ENCODE assay signal across 9 cellular contexts in the genomic region with DNA sequence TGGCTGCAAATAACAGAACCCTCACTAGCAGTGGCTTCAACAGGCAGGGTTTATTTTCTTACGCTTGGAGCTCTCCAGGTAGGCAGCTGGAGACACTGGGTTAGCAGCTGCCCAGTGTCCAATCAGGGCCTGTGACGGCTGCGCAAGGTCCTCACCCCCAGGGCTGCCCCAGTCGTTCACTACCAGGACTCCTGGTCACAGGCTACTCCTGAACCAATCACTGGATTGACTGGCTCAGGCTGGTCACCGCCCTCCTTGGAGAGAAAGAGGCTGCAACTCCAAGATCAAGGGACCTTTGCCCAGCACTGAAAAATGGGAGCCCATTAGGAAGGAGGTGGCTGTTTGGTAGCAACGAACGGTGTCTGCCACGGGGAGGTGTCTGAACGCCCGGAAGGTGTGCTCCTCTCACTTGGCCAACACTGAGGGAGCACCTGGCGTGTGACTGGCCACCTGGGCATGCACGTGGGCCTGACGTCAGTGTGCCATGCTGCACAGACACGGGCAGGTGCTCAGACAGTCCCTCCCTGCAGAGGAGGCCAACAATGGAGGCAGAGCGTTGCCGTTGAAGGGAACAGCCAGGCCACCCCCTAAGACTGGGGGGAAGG. TPM values are rescaled to one million over a fixed set of nuclear protein-coding genes. Genes with fewer than 3 reads are reported as not detected.
A peak's percentile ranks its signal among the peaks of the same experiment; 100 is the strongest.
DNase-seq lines count a peak whose midpoint lies in the region; ATAC-seq, FAIRE-seq and TF ChIP-seq lines count a peak whose summit lies in the region.
"Had no signal": no experiment of that assay in that cellular context is flagged by ENCODE, and none has a peak within 500 bp of the region (broad histone marks: within the 10 kb centered on the region; RNA-seq: fewer than 3 reads in every experiment).

No MANE protein-coding gene starts in this region.

- H3K4me1 ChIP-seq in KMS-11 (ENCODE audit: low read depth, poor library complexity, severe bottlenecking) (peaks cover 13% of the 10 kb centered on the region), HepG2 (ENCODE audit: insufficient read depth, low read length) (peaks cover 70% of the 10 kb centered on the region)

- CTCF ChIA-PET in CD4-positive, alpha-beta T cell (lab: Charles Lee), result interaction anchor here (3.8 kb wide), 1 partner anchor 97 kb away, joined by 35 read pairs; a partner anchor contains a TSS
- CTCF ChIA-PET in HepG2 (lab: Yijun Ruan, JAX; ENCODE audit: low intra/inter-chr PET ratio, low total read pairs), result interaction anchor here (0.6 to 2.2 kb wide), 6 partner anchors 17 to 77 kb away, joined by 3 to 12 read pairs (median 4); a partner anchor contains a TSS

- 27% methylated on average over 11 of the region's 16 CpGs for WGBS in HepG2 (ENCODE audit: low lambda C conversion rate)

- POLR2A ChIA-PET in CD4-positive, alpha-beta T cell (lab: Charles Lee), result interaction anchor here (1.6 to 3.4 kb wide), 12 partner anchors 41 to 432 kb away, joined by 4 to 152 read pairs (median 23); a partner anchor contains a TSS
- POLR2A ChIA-PET in HepG2 (lab: Yijun Ruan, JAX), result interaction anchor here (1.0 to 2.4 kb wide), 6 partner anchors 10 to 115 kb away, joined by 3 to 14 read pairs (median 5); a partner anchor contains a TSS

- no peaks in the 10 kb centered on the region for H3K9me3 Mint-ChIP-seq in CD4-positive, alpha-beta T cell
- H3K9me3 Mint-ChIP-seq: HFFc6 had no signal

- H3K27ac Mint-ChIP-seq in CD4-positive, alpha-beta T cell, result peak overlapping the region; percentile 98
- H3K27ac Mint-ChIP-seq: HFFc6 had no signal

- H3K4me2 ChIP-seq in KMS-11 (peak overlapping the region; percentile 87; the same call in 1 of the 2 replicates), HepG2 (ENCODE audit: low read depth, low read length) (peak overlapping the region; percentile 97)

- in situ Hi-C loops in HepG2 (cut with HindIII; ENCODE audit: extremely low pct_ligation_motif_present, low pct_unique_long_range_greater_than_20kb), result no loop called here

- intact Hi-C loops in CD4-positive, alpha-beta T cell (cut with DNase I, micrococcal nuclease), result loop anchor here in 1 of 2 experiments (5.0 kb wide), 5 partner anchors 69 to 476 kb away; a partner anchor contains a TSS
- intact Hi-C loops in HepG2 (cut with micrococcal nuclease; ENCODE audit: unreplicated experiment), result loop anchor here (1.0 kb wide), 1 partner anchor 41 kb away; a partner anchor contains a TSS

- peak; percentile 55 for TF ChIP-seq RAD21 in HepG2 (CRISPR knock-in tag; IDR thresholded peaks at IDR 0.05)

- peak overlapping the region; percentile 85 for H3K27ac ChIP-seq in CD4-positive, alpha-beta T cell (ENCODE audit: low read depth, low read length)
- H3K27ac ChIP-seq in KMS-11 (no peak overlapping the region), HepG2 (ENCODE audit: extremely low read length, insufficient read depth, low read length) (peak overlapping the region; percentile 50)

- no peaks in the 10 kb centered on the region for H3K27me3 ChIP-seq in CD4-positive, alpha-beta T cell (ENCODE audit: control insufficient read depth, insufficient read depth, low read length)
- no peaks in the 10 kb centered on the region for H3K27me3 ChIP-seq in KMS-11 (ENCODE audit: insufficient read depth, low read depth)
- no peaks in the 10 kb centered on the region; a peak in 1 of 5 replicates for H3K27me3 ChIP-seq in HepG2 (ENCODE audit: control insufficient read depth in 1 of 2, insufficient read depth in 2 of 2, low read length in 2 of 2)

- no TSS peak for BruUV-seq in HepG2 (replicated peaks; lab: Mats Ljungman, UMichigan)

- H3K79me2 ChIP-seq in KMS-11 (ENCODE audit: insufficient read depth, low read depth), result no peaks in the 10 kb centered on the region
- H3K79me2 ChIP-seq in HepG2 (ENCODE audit: insufficient read depth, low read length), result no peaks in the 10 kb centered on the region

- no peaks in the 10 kb centered on the region for H3K27me3 Mint-ChIP-seq in CD4-positive, alpha-beta T cell

- no peak for ATAC-seq in CD4-positive, alpha-beta T cell (ENCODE audit: poor library complexity)
- ATAC-seq in HepG2, result peak; percentile 79
- no peak for ATAC-seq in GM21576 (IDR thresholded peaks at IDR 0.05; ENCODE audit: unreplicated experiment)
- no peak for ATAC-seq in HG03196 (IDR thresholded peaks at IDR 0.05; ENCODE audit: unreplicated experiment)

- TF ChIP-seq EP300 in HepG2 (IDR thresholded peaks at IDR 0.05; ENCODE audit: low read depth in 2 of 2, low read length in 2 of 2) (no peak), HepG2 (CRISPR knock-in tag; IDR thresholded peaks at IDR 0.05; ENCODE audit: borderline replicate concordance) (no peak)

- H3K4me1 Mint-ChIP-seq in CD4-positive, alpha-beta T cell (ENCODE audit: low read depth), result peaks cover 35% of the 10 kb centered on the region

- peak; percentile 74 for FAIRE-seq in HepG2 (lab: Jason Lieb, UNC)

- H3K9me3 ChIP-seq in CD4-positive, alpha-beta T cell (ENCODE audit: control insufficient read depth, low read length), result no peaks in the 10 kb centered on the region
- no peaks in the 10 kb centered on the region for H3K9me3 ChIP-seq in HepG2 (ENCODE audit: low read length)

- no peak overlapping the region for H3K9ac ChIP-seq in KMS-11
- H3K9ac ChIP-seq in HepG2 (ENCODE audit: insufficient read depth, low read depth, low read length), result peak overlapping the region; percentile 39

- H4K20me1 ChIP-seq in KMS-11 (ENCODE audit: insufficient read depth) (no peaks in the 10 kb centered on the region), HepG2 (ENCODE audit: insufficient read depth, low read length) (no peaks in the 10 kb centered on the region)

- no peak; a peak in 1 of 4 replicates for TF ChIP-seq POLR2A in HepG2 (IDR thresholded peaks at IDR 0.05; ENCODE audit: insufficient read depth in 1 of 2, low read depth in 2 of 2, low read length in 2 of 2)
- TF ChIP-seq POLR2A in erythroblast (IDR thresholded peaks at IDR 0.05; ENCODE audit: low read length), result no peak

- H3K36me3 ChIP-seq in KMS-11 (ENCODE audit: insufficient read depth) (no peaks in the 10 kb centered on the region), HepG2 (replicated peaks in 1 of 2; ENCODE audit: control insufficient read depth in 1 of 2, insufficient read depth in 2 of 2, low read length in 2 of 2) (no peaks in the 10 kb centered on the region)

- H2AFZ ChIP-seq in KMS-11 (ENCODE audit: low read depth) (no peak overlapping the region), HepG2 (ENCODE audit: low read length) (peak overlapping the region; percentile 7)

- peaks cover 27% of the 10 kb centered on the region for H3K36me3 Mint-ChIP-seq in CD4-positive, alpha-beta T cell (ENCODE audit: low read depth)

- DNase-seq in CD4-positive, alpha-beta T cell, result no peak
- DNase-seq in SHP77 treated with DMSO at 0.1 percent for 48 hours (lab: John Stamatoyannopoulos, UW) (peak; percentile 91), HepG2 (ENCODE audit: low spot score) (peak; percentile 68), erythroblast (lab: John Stamatoyannopoulos, UW) (no peak), SIG-M5 (lab: John Stamatoyannopoulos, UW) (no peak)
- DNase-seq: HFFc6 had no signal

- H3K4me3 Mint-ChIP-seq in CD4-positive, alpha-beta T cell, result peak overlapping the region; percentile 90
- H3K4me3 Mint-ChIP-seq: HFFc6 had no signal

- no peak overlapping the region for H3K4me3 ChIP-seq in KMS-11 (IDR thresholded peaks at IDR 0.05; ENCODE audit: insufficient read depth, low read depth, low read length)
- H3K4me3 ChIP-seq in HepG2 (replicated peaks in 1 of 3; ENCODE audit: insufficient read depth in 1 of 3, low read depth in 2 of 3, low read length in 3 of 3), result peak overlapping the region in 2 of 3 experiments; percentile 13 to 61; a peak in 4 of 6 replicates

- TF ChIP-seq CTCF in CD4-positive, alpha-beta T cell (IDR thresholded peaks at IDR 0.05), result no peak
- TF ChIP-seq CTCF in KMS-11 (conservative IDR thresholded peaks at IDR 0.05; ENCODE audit: low read depth, low read length), result no peak
- TF ChIP-seq CTCF in HepG2 (CRISPR knock-in tag; IDR thresholded peaks at IDR 0.05), result peak; percentile 63

RNA-seq across cellular contexts. Expression of a gene that starts 5.1 kb away (rescaled TPM):
- total RNA-seq in CD4-positive, alpha-beta T cell, result 10 to 100 TPM; 52.3 to 54.4 TPM
- total RNA-seq in HepG2 (2016; rRNA removed; fragmentation: Illumina TruSeq; extraction: Trizol), result 3.8 and 9.0 TPM in 2 replicates
- total RNA-seq in HepG2 (2016; cell fraction: cytosol; rRNA removed; fragmentation: Illumina TruSeq; extraction: Trizol; ENCODE audit: low read depth), result 1.6 and 2.0 TPM in 2 replicates
- total RNA-seq in HepG2 (2016; cell fraction: insoluble cytoplasmic fraction; rRNA removed; fragmentation: Illumina TruSeq; extraction: Trizol), result 3.7 and 9.9 TPM in 2 replicates
- total RNA-seq in HepG2 (2016; cell fraction: membrane; rRNA removed; fragmentation: Illumina TruSeq; extraction: Trizol), result 2.6 and 3.5 TPM in 2 replicates
- total RNA-seq in HepG2 (2016; cell fraction: nucleus; rRNA removed; fragmentation: Illumina TruSeq; extraction: Trizol), result 11.3 and 13.3 TPM in 2 replicates
- 11.5 and 19.0 TPM in 2 replicates for polyA plus RNA-seq in HepG2 (2011; rRNA removed)
- polyA plus RNA-seq in HepG2 (2011; cell fraction: cytosol; rRNA removed), result 5.2 and 7.9 TPM in 2 replicates
- 58.3 and 62.0 TPM in 2 replicates for polyA plus RNA-seq in HepG2 (2011; cell fraction: nucleus; rRNA removed)
- 11.0 and 15.5 TPM in 2 replicates for polyA plus RNA-seq in HepG2 (2012)
- polyA plus RNA-seq in HepG2 (2016; cell fraction: cytosol; fragmentation: Illumina TruSeq; extraction: Trizol; ENCODE audit: low read depth), result 2.4 and 2.9 TPM in 2 replicates
- 4.2 and 5.5 TPM in 2 replicates for polyA plus RNA-seq in HepG2 (2016; cell fraction: insoluble cytoplasmic fraction; fragmentation: Illumina TruSeq; extraction: Trizol; ENCODE audit: low read depth)
- polyA plus RNA-seq in HepG2 (2016; cell fraction: membrane; fragmentation: Illumina TruSeq; extraction: Trizol; ENCODE audit: low read depth), result 3.1 and 3.4 TPM in 2 replicates
- polyA plus RNA-seq in HepG2 (2016; cell fraction: nucleus; fragmentation: Illumina TruSeq; extraction: Trizol; ENCODE audit: insufficient read depth, low read depth), result 25.4 and 29.9 TPM in 2 replicates
- polyA minus RNA-seq in HepG2 (2011; rRNA and poly(A)+ RNA removed; ENCODE audit: low replicate concordance), result 2.0 and 19.4 TPM in 2 replicates
- 6.5 and 8.6 TPM in 2 replicates for polyA minus RNA-seq in HepG2 (2011; cell fraction: cytosol; rRNA and poly(A)+ RNA removed)
- polyA minus RNA-seq in HepG2 (2011; cell fraction: nucleus; rRNA and poly(A)+ RNA removed), result 7.1 and 7.6 TPM in 2 replicates

RNA-seq across cellular contexts. Expression of a gene that starts 22.2 kb away (rescaled TPM):
- total RNA-seq in CD4-positive, alpha-beta T cell, result under 1 TPM; 0.31 to 0.52 TPM
- total RNA-seq in HepG2 (2016; rRNA removed; fragmentation: Illumina TruSeq; extraction: Trizol), result 2.1 and 2.6 TPM in 2 replicates
- total RNA-seq in HepG2 (2016; cell fraction: cytosol; rRNA removed; fragmentation: Illumina TruSeq; extraction: Trizol; ENCODE audit: low read depth), result 0.10 and 0.18 TPM in 2 replicates
- total RNA-seq in HepG2 (2016; cell fraction: insoluble cytoplasmic fraction; rRNA removed; fragmentation: Illumina TruSeq; extraction: Trizol), result 1.6 and 2.3 TPM in 2 replicates
- 0.65 and 0.77 TPM in 2 replicates for total RNA-seq in HepG2 (2016; cell fraction: membrane; rRNA removed; fragmentation: Illumina TruSeq; extraction: Trizol)
- 1.8 and 2.3 TPM in 2 replicates for total RNA-seq in HepG2 (2016; cell fraction: nucleus; rRNA removed; fragmentation: Illumina TruSeq; extraction: Trizol)
- polyA plus RNA-seq in HepG2 (2011; rRNA removed), result 1.3 and 2.2 TPM in 2 replicates
- polyA plus RNA-seq in HepG2 (2011; cell fraction: cytosol; rRNA removed), result 1.2 TPM in 2 replicates
- polyA plus RNA-seq in HepG2 (2011; cell fraction: nucleus; rRNA removed), result 4.1 and 4.5 TPM in 2 replicates
- polyA plus RNA-seq in HepG2 (2012), result 0.87 and 1.2 TPM in 2 replicates
- 0.20 TPM in 2 replicates for polyA plus RNA-seq in HepG2 (2016; cell fraction: cytosol; fragmentation: Illumina TruSeq; extraction: Trizol; ENCODE audit: low read depth)
- polyA plus RNA-seq in HepG2 (2016; cell fraction: insoluble cytoplasmic fraction; fragmentation: Illumina TruSeq; extraction: Trizol; ENCODE audit: low read depth), result 1.7 and 2.3 TPM in 2 replicates
- 0.47 and 0.71 TPM in 2 replicates for polyA plus RNA-seq in HepG2 (2016; cell fraction: membrane; fragmentation: Illumina TruSeq; extraction: Trizol; ENCODE audit: low read depth)
- 3.0 and 3.2 TPM in 2 replicates for polyA plus RNA-seq in HepG2 (2016; cell fraction: nucleus; fragmentation: Illumina TruSeq; extraction: Trizol; ENCODE audit: insufficient read depth, low read depth)
- 3.4 TPM in 1 of 2 replicates, not detected in the other for polyA minus RNA-seq in HepG2 (2011; rRNA and poly(A)+ RNA removed; ENCODE audit: low replicate concordance)
- 1.5 and 2.2 TPM in 2 replicates for polyA minus RNA-seq in HepG2 (2011; cell fraction: cytosol; rRNA and poly(A)+ RNA removed)
- 1.4 and 1.5 TPM in 2 replicates for polyA minus RNA-seq in HepG2 (2011; cell fraction: nucleus; rRNA and poly(A)+ RNA removed)

RNA-seq across cellular contexts. Expression of a gene that starts 40.2 kb away (rescaled TPM):
- 100 to 1,000 TPM; 152 to 156 TPM for total RNA-seq in CD4-positive, alpha-beta T cell
- total RNA-seq in HepG2 (2016; rRNA removed; fragmentation: Illumina TruSeq; extraction: Trizol), result 9.9 and 24.5 TPM in 2 replicates
- 17.8 and 21.3 TPM in 2 replicates for total RNA-seq in HepG2 (2016; cell fraction: cytosol; rRNA removed; fragmentation: Illumina TruSeq; extraction: Trizol; ENCODE audit: low read depth)
- 10.7 and 27.7 TPM in 2 replicates for total RNA-seq in HepG2 (2016; cell fraction: insoluble cytoplasmic fraction; rRNA removed; fragmentation: Illumina TruSeq; extraction: Trizol)
- total RNA-seq in HepG2 (2016; cell fraction: membrane; rRNA removed; fragmentation: Illumina TruSeq; extraction: Trizol), result 16.6 and 17.3 TPM in 2 replicates
- 27.3 and 33.6 TPM in 2 replicates for total RNA-seq in HepG2 (2016; cell fraction: nucleus; rRNA removed; fragmentation: Illumina TruSeq; extraction: Trizol)
- 42.7 and 43.1 TPM in 2 replicates for polyA plus RNA-seq in HepG2 (2011; rRNA removed)
- 11.7 and 13.0 TPM in 2 replicates for polyA plus RNA-seq in HepG2 (2011; cell fraction: cytosol; rRNA removed)
- 163 and 176 TPM in 2 replicates for polyA plus RNA-seq in HepG2 (2011; cell fraction: nucleus; rRNA removed)
- 20.9 and 22.0 TPM in 2 replicates for polyA plus RNA-seq in HepG2 (2012)
- 10.7 and 12.5 TPM in 2 replicates for polyA plus RNA-seq in HepG2 (2016; cell fraction: cytosol; fragmentation: Illumina TruSeq; extraction: Trizol; ENCODE audit: low read depth)
- 10.1 and 10.6 TPM in 2 replicates for polyA plus RNA-seq in HepG2 (2016; cell fraction: insoluble cytoplasmic fraction; fragmentation: Illumina TruSeq; extraction: Trizol; ENCODE audit: low read depth)
- 12.3 and 13.1 TPM in 2 replicates for polyA plus RNA-seq in HepG2 (2016; cell fraction: membrane; fragmentation: Illumina TruSeq; extraction: Trizol; ENCODE audit: low read depth)
- 91.8 and 97.4 TPM in 2 replicates for polyA plus RNA-seq in HepG2 (2016; cell fraction: nucleus; fragmentation: Illumina TruSeq; extraction: Trizol; ENCODE audit: insufficient read depth, low read depth)
- polyA minus RNA-seq in HepG2 (2011; rRNA and poly(A)+ RNA removed; ENCODE audit: low replicate concordance), result 12.9 and 13.6 TPM in 2 replicates
- 3.1 TPM in 2 replicates for polyA minus RNA-seq in HepG2 (2011; cell fraction: cytosol; rRNA and poly(A)+ RNA removed)
- polyA minus RNA-seq in HepG2 (2011; cell fraction: nucleus; rRNA and poly(A)+ RNA removed), result 20.0 and 26.5 TPM in 2 replicates

RNA-seq across cellular contexts. Expression of a gene that starts 44.6 kb away (rescaled TPM):
- 10 to 100 TPM; 59.1 to 68.3 TPM for total RNA-seq in CD4-positive, alpha-beta T cell
- 2.3 and 9.2 TPM in 2 replicates for total RNA-seq in HepG2 (2016; rRNA removed; fragmentation: Illumina TruSeq; extraction: Trizol)
- total RNA-seq in HepG2 (2016; cell fraction: cytosol; rRNA removed; fragmentation: Illumina TruSeq; extraction: Trizol; ENCODE audit: low read depth), result 0.91 and 1.5 TPM in 2 replicates
- 1.4 and 10.1 TPM in 2 replicates for total RNA-seq in HepG2 (2016; cell fraction: insoluble cytoplasmic fraction; rRNA removed; fragmentation: Illumina TruSeq; extraction: Trizol)
- 1.9 and 2.4 TPM in 2 replicates for total RNA-seq in HepG2 (2016; cell fraction: membrane; rRNA removed; fragmentation: Illumina TruSeq; extraction: Trizol)
- 11.6 and 16.2 TPM in 2 replicates for total RNA-seq in HepG2 (2016; cell fraction: nucleus; rRNA removed; fragmentation: Illumina TruSeq; extraction: Trizol)
- polyA plus RNA-seq in HepG2 (2011; rRNA removed), result 19.5 and 26.5 TPM in 2 replicates
- polyA plus RNA-seq in HepG2 (2011; cell fraction: cytosol; rRNA removed), result 4.5 and 5.2 TPM in 2 replicates
- polyA plus RNA-seq in HepG2 (2011; cell fraction: nucleus; rRNA removed), result 177 and 200 TPM in 2 replicates
- polyA plus RNA-seq in HepG2 (2012), result 15.0 and 23.3 TPM in 2 replicates
- polyA plus RNA-seq in HepG2 (2016; cell fraction: cytosol; fragmentation: Illumina TruSeq; extraction: Trizol; ENCODE audit: low read depth), result 0.49 and 0.80 TPM in 2 replicates
- polyA plus RNA-seq in HepG2 (2016; cell fraction: insoluble cytoplasmic fraction; fragmentation: Illumina TruSeq; extraction: Trizol; ENCODE audit: low read depth), result 2.0 and 2.6 TPM in 2 replicates
- polyA plus RNA-seq in HepG2 (2016; cell fraction: membrane; fragmentation: Illumina TruSeq; extraction: Trizol; ENCODE audit: low read depth), result 1.7 and 2.0 TPM in 2 replicates
- 62.6 and 63.1 TPM in 2 replicates for polyA plus RNA-seq in HepG2 (2016; cell fraction: nucleus; fragmentation: Illumina TruSeq; extraction: Trizol; ENCODE audit: insufficient read depth, low read depth)
- polyA minus RNA-seq in HepG2 (2011; rRNA and poly(A)+ RNA removed; ENCODE audit: low replicate concordance), result 7.0 and 8.4 TPM in 2 replicates
- 0.79 and 1.7 TPM in 2 replicates for polyA minus RNA-seq in HepG2 (2011; cell fraction: cytosol; rRNA and poly(A)+ RNA removed)
- 21.3 and 22.5 TPM in 2 replicates for polyA minus RNA-seq in HepG2 (2011; cell fraction: nucleus; rRNA and poly(A)+ RNA removed)

RNA-seq across cellular contexts. Expression of a gene that starts 49.8 kb away (rescaled TPM):
- total RNA-seq in CD4-positive, alpha-beta T cell, result not detected
- total RNA-seq in HepG2 (2016; rRNA removed; fragmentation: Illumina TruSeq; extraction: Trizol), result 1.9 and 2.9 TPM in 2 replicates
- 0.79 and 1.0 TPM in 2 replicates for total RNA-seq in HepG2 (2016; cell fraction: cytosol; rRNA removed; fragmentation: Illumina TruSeq; extraction: Trizol; ENCODE audit: low read depth)
- 1.7 and 2.9 TPM in 2 replicates for total RNA-seq in HepG2 (2016; cell fraction: insoluble cytoplasmic fraction; rRNA removed; fragmentation: Illumina TruSeq; extraction: Trizol)
- 2.3 TPM in 2 replicates for total RNA-seq in HepG2 (2016; cell fraction: membrane; rRNA removed; fragmentation: Illumina TruSeq; extraction: Trizol)
- 2.9 and 3.7 TPM in 2 replicates for total RNA-seq in HepG2 (2016; cell fraction: nucleus; rRNA removed; fragmentation: Illumina TruSeq; extraction: Trizol)
- polyA plus RNA-seq in HepG2 (2011; rRNA removed), result 4.6 and 6.5 TPM in 2 replicates
- 3.0 and 3.9 TPM in 2 replicates for polyA plus RNA-seq in HepG2 (2011; cell fraction: cytosol; rRNA removed)
- polyA plus RNA-seq in HepG2 (2011; cell fraction: nucleus; rRNA removed), result 25.0 and 33.1 TPM in 2 replicates
- 7.9 and 8.7 TPM in 2 replicates for polyA plus RNA-seq in HepG2 (2012)
- 0.66 and 0.71 TPM in 2 replicates for polyA plus RNA-seq in HepG2 (2016; cell fraction: cytosol; fragmentation: Illumina TruSeq; extraction: Trizol; ENCODE audit: low read depth)
- polyA plus RNA-seq in HepG2 (2016; cell fraction: insoluble cytoplasmic fraction; fragmentation: Illumina TruSeq; extraction: Trizol; ENCODE audit: low read depth), result 3.0 and 4.2 TPM in 2 replicates
- 1.6 and 1.9 TPM in 2 replicates for polyA plus RNA-seq in HepG2 (2016; cell fraction: membrane; fragmentation: Illumina TruSeq; extraction: Trizol; ENCODE audit: low read depth)
- 14.0 and 17.0 TPM in 2 replicates for polyA plus RNA-seq in HepG2 (2016; cell fraction: nucleus; fragmentation: Illumina TruSeq; extraction: Trizol; ENCODE audit: insufficient read depth, low read depth)
- polyA minus RNA-seq in HepG2 (2011; rRNA and poly(A)+ RNA removed; ENCODE audit: low replicate concordance), result 0.07 and 4.8 TPM in 2 replicates
- 5.2 and 5.4 TPM in 2 replicates for polyA minus RNA-seq in HepG2 (2011; cell fraction: cytosol; rRNA and poly(A)+ RNA removed)
- polyA minus RNA-seq in HepG2 (2011; cell fraction: nucleus; rRNA and poly(A)+ RNA removed), result 5.8 and 5.9 TPM in 2 replicates

Comparison
In these comparisons a context has a peak if more than half of its experiments do, and no peak if none do; other contexts are left out.
1. DNase-seq: peak in SHP77 treated with DMSO at 0.1 percent for 48 hours (single experiment) and HepG2 (single experiment); none in CD4-positive, alpha-beta T cell (0 of 10), erythroblast (0 of 2) and SIG-M5 (single experiment).